Comparison of ENCODE assay signal across 8 cellular contexts in the genomic region with DNA sequence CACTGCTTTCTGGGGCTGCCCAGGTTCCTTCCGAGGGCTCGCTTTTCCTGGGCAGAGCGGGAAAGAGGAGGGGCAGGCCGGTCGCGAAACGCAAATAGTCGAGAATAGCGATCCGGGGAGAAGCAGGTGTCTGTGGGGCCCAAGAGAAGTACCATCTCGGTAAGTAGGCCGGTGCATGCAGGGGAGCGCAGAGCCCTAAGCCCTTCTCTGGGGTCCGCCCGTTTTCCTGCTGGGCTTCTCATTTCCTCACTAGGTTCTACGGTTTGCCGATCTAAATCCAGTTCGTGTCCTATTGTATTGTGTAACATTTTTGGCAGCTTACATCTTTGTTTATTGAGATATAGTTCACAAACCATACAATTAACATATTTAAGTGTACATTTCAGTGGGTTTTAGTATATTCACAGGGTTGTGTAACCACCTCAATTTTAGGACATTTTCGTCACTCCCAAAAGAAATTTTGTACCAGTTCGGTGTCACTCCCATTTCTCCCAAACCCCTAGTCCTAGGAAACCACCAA. TPM values are rescaled to one million over a fixed set of nuclear protein-coding genes. Genes with fewer than 3 reads are reported as not detected.
A peak's percentile ranks its signal among the peaks of the same experiment; 100 is the strongest.
DNase-seq lines count a peak whose midpoint lies in the region; ATAC-seq and TF ChIP-seq lines count a peak whose summit lies in the region.

No MANE protein-coding gene starts in this region.

- in situ Hi-C loops in brain microvascular endothelial cell (cut with HindIII; ENCODE audit: low pct_ligation_motif_present, low sequenced_read_pairs), result no loop called here

- H3K36me3 ChIP-seq in brain microvascular endothelial cell (replicated peaks), result peaks cover 2% of the 10 kb centered on the region
- peaks cover 2% of the 10 kb centered on the region for H3K36me3 ChIP-seq in kidney epithelial cell (ENCODE audit: control insufficient read depth, insufficient read depth, low read length)

- no peak for ATAC-seq in GM18873 (IDR thresholded peaks at IDR 0.05; ENCODE audit: low FRiP score, unreplicated experiment)

- TF ChIP-seq CTCF in brain microvascular endothelial cell (IDR thresholded peaks at IDR 0.05; ENCODE audit: low read depth, low read length, missing control alignments) (no peak), kidney epithelial cell (IDR thresholded peaks at IDR 0.05; ENCODE audit: insufficient read depth, low read length, poor library complexity, severe bottlenecking) (no peak)

- peak overlapping the region; percentile 86 for H3K4me3 ChIP-seq in brain microvascular endothelial cell (ENCODE audit: low read depth, low read length)
- peak overlapping the region; percentile 87 for H3K4me3 ChIP-seq in kidney epithelial cell (ENCODE audit: low read depth, low read length)

- no peaks in the 10 kb centered on the region for H3K27me3 ChIP-seq in brain microvascular endothelial cell (replicated peaks)
- no peaks in the 10 kb centered on the region for H3K27me3 ChIP-seq in kidney epithelial cell (ENCODE audit: control insufficient read depth, insufficient read depth, low read length)

- H3K27ac ChIP-seq in brain microvascular endothelial cell, result peak overlapping the region; percentile 93

- DNase-seq in stimulated activated CD4-positive, alpha-beta T cell treated with anti-CD3 and anti-CD28 coated beads, Interleukin-4, amount 100 ng/mL, for 1 hour, result peak; percentile 48
- DNase-seq in stimulated activated CD4-positive, alpha-beta T cell treated with anti-CD3 and anti-CD28 coated beads, Interleukin-2, amount 100 ng/mL, for 48 hours, result no peak
- peak; percentile 75 for DNase-seq in NCI-H748 (lab: John Stamatoyannopoulos, UW; ENCODE audit: unreplicated experiment)
- no peak for DNase-seq in brain microvascular endothelial cell
- no peak for DNase-seq in kidney epithelial cell (ENCODE audit: low read depth)
- DNase-seq in stimulated activated naive CD4-positive, alpha-beta T cell treated with Interleukin-2 at 50 U/mL for 16 hours (lab: John Stamatoyannopoulos, UW), result peak; percentile 57
- DNase-seq in foreskin melanocyte, result no peak

RNA-seq across cellular contexts. Expression of a gene that starts 6.9 kb away (rescaled TPM):
- total RNA-seq in kidney epithelial cell, result 9.6 and 12.3 TPM in 2 replicates

RNA-seq across cellular contexts. Expression of a gene that starts 18.1 kb away (rescaled TPM):
- 853 and 956 TPM in 2 replicates for total RNA-seq in kidney epithelial cell

RNA-seq across cellular contexts. Expression of a gene that starts 18.3 kb away (rescaled TPM):
- total RNA-seq in kidney epithelial cell, result 0.33 TPM in 1 of 2 replicates, not detected in the other

Comparison
In these comparisons a context has a peak if more than half of its experiments do, and no peak if none do; other contexts are left out.
1. DNase-seq: peak in stimulated activated CD4-positive, alpha-beta T cell treated with anti-CD3 and anti-CD28 coated beads, Interleukin-4, amount 100 ng/mL, for 1 hour (single experiment), NCI-H748 (single experiment) and stimulated activated naive CD4-positive, alpha-beta T cell treated with Interleukin-2 at 50 U/mL for 16 hours (single experiment); none in stimulated activated CD4-positive, alpha-beta T cell treated with anti-CD3 and anti-CD28 coated beads, Interleukin-2, amount 100 ng/mL, for 48 hours (0 of 2), brain microvascular endothelial cell (single experiment), kidney epithelial cell (single experiment) and foreskin melanocyte (single experiment).